Comparison of ENCODE assay signal across 8 cellular contexts in the genomic region with DNA sequence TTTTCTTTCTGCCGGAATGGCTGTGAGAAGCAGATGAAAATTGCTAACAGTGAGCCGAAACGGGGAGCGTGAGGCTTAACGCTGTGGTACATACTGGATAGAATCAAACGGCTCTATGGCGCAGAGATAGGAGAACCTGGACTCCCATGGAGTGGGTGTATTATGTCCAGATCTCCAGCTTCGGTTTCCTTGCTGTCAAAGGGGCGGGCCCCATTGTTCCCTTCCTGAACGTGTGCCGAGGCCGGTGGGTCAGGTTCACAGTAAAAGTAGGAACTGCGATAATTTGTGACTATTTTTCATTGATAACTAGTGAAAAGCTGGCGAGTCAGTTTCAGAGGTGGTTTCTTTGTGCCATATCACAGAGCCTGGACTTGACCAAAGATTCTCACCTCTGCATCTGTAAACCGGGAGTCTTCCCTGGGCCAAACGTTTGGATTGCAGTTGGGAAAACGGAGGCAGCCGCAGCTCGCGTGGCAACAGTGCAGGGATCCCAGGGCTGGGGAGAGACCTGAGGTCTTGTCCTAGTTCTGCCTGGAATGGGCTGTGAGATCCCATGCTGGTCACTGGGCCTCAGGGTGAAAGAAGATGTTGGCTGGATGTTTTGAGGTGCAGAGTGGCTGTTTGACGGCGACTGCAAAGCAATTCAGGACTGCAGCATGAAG. TPM values are rescaled to one million over a fixed set of nuclear protein-coding genes. Genes with fewer than 3 reads are reported as not detected.
DNase-seq lines count a peak whose midpoint lies in the region; ATAC-seq and TF ChIP-seq lines count a peak whose summit lies in the region.

No MANE protein-coding gene starts in this region.

- H3K4me3 ChIP-seq in PC-3 (ENCODE audit: low read length) (peak overlapping the region; percentile 87), ovary (peak overlapping the region; percentile 92)

- peak overlapping the region; percentile 100 for H3K4me2 ChIP-seq in PC-3 (ENCODE audit: low read length)

- POLR2A ChIA-PET in PC-3 (lab: Charles Lee; ENCODE audit: unreplicated experiment), result interaction anchor here (0.6 kb wide), 1 partner anchor 141 kb away, joined by 3 read pairs; no protein-coding TSS in a partner anchor

- H3K9me2 ChIP-seq in PC-3 (replicated peaks; ENCODE audit: low read length), result no peaks in the 10 kb centered on the region

- H3K9ac ChIP-seq in PC-3 (ENCODE audit: low read length), result peak overlapping the region; percentile 98

- no peak for TF ChIP-seq CTCF in PC-3 (conservative IDR thresholded peaks at IDR 0.05; ENCODE audit: low read depth, low read length)
- TF ChIP-seq CTCF in ovary (IDR thresholded peaks at IDR 0.05), result no peak
- TF ChIP-seq CTCF in GM20000 (IDR thresholded peaks at IDR 0.05; ENCODE audit: extremely low read depth, missing control alignments), result no peak

- peaks cover 30% of the 10 kb centered on the region for H3K79me2 ChIP-seq in PC-3 (ENCODE audit: low read length)

- no peak for TF ChIP-seq EP300 in ovary (IDR thresholded peaks at IDR 0.05)

- peaks cover 19% of the 10 kb centered on the region for H3K4me1 ChIP-seq in PC-3 (ENCODE audit: insufficient read depth, low read length)
- H3K4me1 ChIP-seq in ovary (ENCODE audit: insufficient read depth), result peaks cover 5% of the 10 kb centered on the region

- H3K27me3 ChIP-seq in PC-3 (ENCODE audit: low read length) (no peaks in the 10 kb centered on the region), ovary (no peaks in the 10 kb centered on the region)

- TSS peak; percentile 61 for BruUV-seq in PC-3 (replicated peaks; lab: Mats Ljungman, UMichigan)

- H3K9me3 ChIP-seq in PC-3 (ENCODE audit: low read length) (no peaks in the 10 kb centered on the region), ovary (no peaks in the 10 kb centered on the region)

- WGBS in ovary, 3 donors, result 0 to 1% (median 1%) methylated on average over 22 of the region's 22 CpGs

- no peak overlapping the region for H2AFZ ChIP-seq in PC-3 (ENCODE audit: low read length)

- H4K20me1 ChIP-seq in PC-3 (ENCODE audit: low read length), result peaks cover 50% of the 10 kb centered on the region

- CTCF ChIA-PET in PC-3 (lab: Charles Lee), result interaction anchor here (0.7 kb wide), 1 partner anchor 72 kb away, joined by 3 read pairs; no protein-coding TSS in a partner anchor

- no peak for ATAC-seq in PC-3
- no peak for ATAC-seq in HG02973 (IDR thresholded peaks at IDR 0.05; ENCODE audit: unreplicated experiment)
- no peak for ATAC-seq in HG02623 (IDR thresholded peaks at IDR 0.05; ENCODE audit: unreplicated experiment)
- no peak for ATAC-seq in GM18511 (IDR thresholded peaks at IDR 0.05; ENCODE audit: unreplicated experiment)

- peaks cover 35% of the 10 kb centered on the region for H3F3A ChIP-seq in PC-3 (ENCODE audit: low read length, unreplicated experiment)

- H3K36me3 ChIP-seq in PC-3 (ENCODE audit: low read depth, low read length), result peaks cover 47% of the 10 kb centered on the region
- H3K36me3 ChIP-seq in ovary, result no peaks in the 10 kb centered on the region

- no peak for TF ChIP-seq POLR2A in ovary (IDR thresholded peaks at IDR 0.05)

- DNase-seq in ELR (ENCODE audit: low read depth), result peak; percentile 28
- DNase-seq in PC-3, result no peak
- DNase-seq in epithelial cell of prostate (ENCODE audit: low read depth, low spot score), result no peak
- DNase-seq in ovary, result peak in 1 of 5 donors; percentile 36
- DNase-seq in GM20000 (ENCODE audit: low spot score), result no peak

- peak overlapping the region; percentile 43 for H3K27ac ChIP-seq in PC-3 (ENCODE audit: low read length)
- peak overlapping the region; percentile 74 for H3K27ac ChIP-seq in epithelial cell of prostate
- peak overlapping the region; percentile 79 to 86 for H3K27ac ChIP-seq in ovary

- intact Hi-C loops in PC-3 (cut with micrococcal nuclease) (no loop called here), ovary (cut with DNase I) (loop anchor here in 2 of 4 donors (10.0 kb wide), 2 partner anchors 124 to 134 kb away; no protein-coding TSS in a partner anchor)

RNA-seq across cellular contexts. Expression of a gene that starts 0.8 kb away (rescaled TPM):
- total RNA-seq in PC-3 (2014; rRNA removed), result 1,763 and 2,241 TPM in 2 replicates
- total RNA-seq in ovary, result 1,000 to 10,000 TPM; 2,762 to 5,071 (median 3,195) TPM
- polyA plus RNA-seq in ovary, result 1,000 to 10,000 TPM in 1 of 2 donors, 100 to 1,000 TPM in 1; 636 to 4,721 TPM

RNA-seq across cellular contexts. Expression of a gene that starts 11.3 kb away (rescaled TPM):
- total RNA-seq in PC-3 (2014; rRNA removed), result 0.23 TPM in 1 of 2 replicates, not detected in the other
- under 1 TPM in 1 of 7 donors, not detected in 6; 0.07 TPM for total RNA-seq in ovary
- not detected for polyA plus RNA-seq in ovary

RNA-seq across cellular contexts. Expression of a gene that starts 12.7 kb away (rescaled TPM):
- total RNA-seq in PC-3 (2014; rRNA removed) (1.5 and 4.3 TPM in 2 replicates), ovary (10 to 100 TPM in 6 of 7 donors, 1 to 10 TPM in 1; 7.5 to 35.5 (median 25.7) TPM)
- polyA plus RNA-seq in ovary, result 10 to 100 TPM in 1 of 2 donors, 1 to 10 TPM in 1; 6.6 to 12.7 TPM

RNA-seq across cellular contexts. Expression of a gene that starts 39.1 kb away (rescaled TPM):
- total RNA-seq in PC-3 (2014; rRNA removed) (not detected in 2 replicates), ovary (1 to 10 TPM in 4 of 7 donors, under 1 TPM in 2, not detected in 1; 0.38 to 4.9 (median 1.4) TPM)
- polyA plus RNA-seq in ovary, result 100 to 1,000 TPM; 103 to 121 TPM
